In genomic region chr6:14549871-14550270, GRCh38 we compare ENCODE assay signal across 22 cellular contexts.
DNase-seq lines count a peak whose midpoint lies in the region; ATAC-seq, FAIRE-seq and TF ChIP-seq lines count a peak whose summit lies in the region.
"Had no signal": no experiment of that assay in that cellular context is flagged by ENCODE, and none has a peak within 500 bp of the region (broad histone marks: within the 10 kb centered on the region; RNA-seq: fewer than 3 reads in every experiment).

No MANE protein-coding gene starts in this region.

- DNase-seq in Karpas-422, result peak; percentile 50
- no peak for DNase-seq in colonic mucosa
- peak; percentile 18 for DNase-seq in small intestine
- no peak for DNase-seq in cardiac septum (ENCODE audit: low spot score)
- no peak for DNase-seq in ACHN
- DNase-seq: CD8-positive, alpha-beta T cell; DMS 273 treated with DMSO at 0.1 percent for 48 hours; GDM1; HFFc6; KBM-7; MG63; NCI-H1048; OCI-M1; SK-N-SH; SW 1271 had no signal

- no peaks in the 10 kb centered on the region for H3K79me2 ChIP-seq in Karpas-422 (ENCODE audit: low read length)

- H3K27me3 ChIP-seq in Karpas-422 (ENCODE audit: low read length) (no peaks in the 10 kb centered on the region), colonic mucosa (no peaks in the 10 kb centered on the region), muscle layer of duodenum (ENCODE audit: low read depth, low read length) (no peaks in the 10 kb centered on the region), small intestine (ENCODE audit: control insufficient read depth in 2 of 2, insufficient read depth in 2 of 2, low read length in 2 of 2) (no peaks in the 10 kb centered on the region)
- H3K27me3 ChIP-seq: MG63 had no signal

- H3K4me1 ChIP-seq in Karpas-422 (ENCODE audit: low read length) (peaks cover 70% of the 10 kb centered on the region), colonic mucosa (no peaks in the 10 kb centered on the region), muscle layer of duodenum (ENCODE audit: control insufficient read depth in 1 of 2, insufficient read depth in 2 of 2, low read length in 2 of 2) (peaks cover 0 to 5% of the 10 kb centered on the region in 2 donors), small intestine (ENCODE audit: control insufficient read depth in 2 of 2, insufficient read depth in 1 of 2, low read depth in 1 of 2, low read length in 1 of 2) (peaks cover 2 to 5% of the 10 kb centered on the region in 2 donors)
- H3K4me1 ChIP-seq: A549, HAP-1 had no signal

- H3K4me3 ChIP-seq in Karpas-422 (ENCODE audit: low read length), result peak overlapping the region; percentile 47
- H3K4me3 ChIP-seq in colonic mucosa, result no peak overlapping the region
- no peak overlapping the region for H3K4me3 ChIP-seq in muscle layer of duodenum (ENCODE audit: low read depth in 1 of 2, low read length in 2 of 2)
- H3K4me3 ChIP-seq in small intestine (ENCODE audit: low read depth in 1 of 2, low read length in 2 of 2), result no peak overlapping the region
- H3K4me3 ChIP-seq: A549, GM12878, GM23338, HAP-1, MG63 had no signal

- H3K4me2 ChIP-seq in Karpas-422 (ENCODE audit: low read depth, low read length, poor library complexity, severe bottlenecking), result peak overlapping the region; percentile 51
- H3K4me2 ChIP-seq: A549, GM23338, SK-N-SH had no signal

- no peaks in the 10 kb centered on the region for H3K36me3 ChIP-seq in Karpas-422 (ENCODE audit: insufficient read depth, low read length)
- no peaks in the 10 kb centered on the region for H3K36me3 ChIP-seq in colonic mucosa
- no peaks in the 10 kb centered on the region for H3K36me3 ChIP-seq in muscle layer of duodenum (ENCODE audit: control insufficient read depth in 1 of 2, insufficient read depth in 2 of 2, low read length in 2 of 2)
- no peaks in the 10 kb centered on the region for H3K36me3 ChIP-seq in small intestine (ENCODE audit: control insufficient read depth in 2 of 2, insufficient read depth in 2 of 2, low read length in 2 of 2)
- H3K36me3 ChIP-seq: HAP-1, MG63 had no signal

- H4K20me1 ChIP-seq in Karpas-422 (ENCODE audit: insufficient read depth, low read depth, low read length), result no peaks in the 10 kb centered on the region

- H3K9ac ChIP-seq in Karpas-422 (ENCODE audit: low read length) (peak overlapping the region; percentile 48; the same call in 1 of the 2 replicates), colonic mucosa (ENCODE audit: low read depth in 2 of 2, low read length in 2 of 2) (peak overlapping the region in 1 of 2 donors; percentile 59)
- H3K9ac ChIP-seq: SK-N-SH had no signal

- peak overlapping the region; percentile 87 for H3K27ac ChIP-seq in Karpas-422 (ENCODE audit: low read length)
- peak overlapping the region; percentile 73 for H3K27ac ChIP-seq in colonic mucosa
- peak overlapping the region; percentile 28 for H3K27ac ChIP-seq in muscle layer of duodenum (ENCODE audit: low read length)
- H3K27ac ChIP-seq in small intestine (ENCODE audit: low read depth in 1 of 2, low read length in 1 of 2), result peak overlapping the region; percentile 93 to 95
- H3K27ac ChIP-seq: A549 had no signal

- WGBS in small intestine, 3 donors, result 65 to 85% (median 75%) methylated on average over 3 of the region's 3 CpGs

- intact Hi-C loops in colonic mucosa (cut with DNase I) (no loop called here), cardiac septum (cut with DNase I) (no loop called here)

- in situ Hi-C loops in ACHN (cut with HindIII; ENCODE audit: low pct_ligation_motif_present, low pct_unique_long_range_greater_than_20kb, low sequenced_read_pairs), result no loop called here

- TF ChIP-seq CTCF in colonic mucosa (IDR thresholded peaks at IDR 0.05), result no peak

- no peak for FAIRE-seq in small intestine (lab: Jason Lieb, UNC)
- FAIRE-seq: A549, GM12878, RCC 7860 had no signal

- no peaks in the 10 kb centered on the region for H3K9me2 ChIP-seq in Karpas-422 (replicated peaks; ENCODE audit: insufficient read depth, low read length)
- H3K9me2 ChIP-seq: SK-N-SH had no signal

- H3K9me3 ChIP-seq in Karpas-422 (ENCODE audit: low read length) (no peaks in the 10 kb centered on the region), colonic mucosa (no peaks in the 10 kb centered on the region), muscle layer of duodenum (ENCODE audit: control insufficient read depth in 1 of 2, low read length in 2 of 2) (no peaks in the 10 kb centered on the region), small intestine (ENCODE audit: control insufficient read depth, low read depth) (no peaks in the 10 kb centered on the region)
- H3K9me3 ChIP-seq: A549, HAP-1, MG63, SK-N-SH had no signal

- no peak overlapping the region for H2AFZ ChIP-seq in Karpas-422 (ENCODE audit: low read length)
- H2AFZ ChIP-seq: GM23338 had no signal

- no peak for ATAC-seq in GM21529 (IDR thresholded peaks at IDR 0.05; ENCODE audit: unreplicated experiment)
- ATAC-seq: A549; CD8-positive, alpha-beta T cell; GM12878 had no signal

Comparison
In these comparisons a context has a peak if more than half of its experiments do, and no peak if none do; other contexts are left out.
1. DNase-seq: peak in Karpas-422 (single experiment) and small intestine (single experiment); none in colonic mucosa (single experiment), cardiac septum (single experiment) and ACHN (single experiment).
2. H3K27ac ChIP-seq: peak in every context shown above with its lines; median percentile 94 in small intestine; 87 in Karpas-422; 73 in colonic mucosa; 28 in muscle layer of duodenum.